Comparison of ENCODE assay signal across 1 cellular context in the genomic region with DNA sequence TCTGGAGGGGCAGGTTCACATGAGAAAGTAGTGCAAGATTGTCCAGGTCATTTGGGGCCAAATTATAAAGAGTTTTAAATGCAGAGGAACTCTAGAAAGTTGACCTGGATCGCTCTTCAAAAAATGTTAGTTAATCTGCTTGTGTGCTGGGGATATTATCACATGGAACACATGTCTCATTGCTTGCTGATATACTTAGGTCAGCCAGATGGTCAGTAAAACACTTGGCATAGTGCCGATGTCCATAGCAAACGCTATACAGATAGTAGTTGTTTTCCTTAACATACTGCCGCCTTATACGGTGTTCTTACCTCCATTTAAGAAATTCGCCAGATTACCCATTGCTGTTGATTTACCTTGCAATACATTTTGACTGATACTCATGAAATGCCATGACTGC.
TF ChIP-seq lines count a peak whose summit lies in the region.

No MANE protein-coding gene starts in this region.

TF ChIP-seq in K562, 482 proteins besides CTCF, POLR2A, EP300 and RAD21 (continued from another document):
- TF ChIP-seq ETS2 (tag; IDR thresholded peaks at IDR 0.05; ENCODE audit: borderline replicate concordance, poor library complexity, severe bottlenecking) (no peak), ZNF232 (CRISPR knock-in tag; IDR thresholded peaks at IDR 0.05) (no peak), CBFA2T2 (conservative IDR thresholded peaks at IDR 0.05) (peak; percentile 71), CBFA2T3 (IDR thresholded peaks at IDR 0.05) (peak; percentile 80), NFIC (IDR thresholded peaks at IDR 0.05) (peak; percentile 89)
- TF ChIP-seq, protein P1, sequence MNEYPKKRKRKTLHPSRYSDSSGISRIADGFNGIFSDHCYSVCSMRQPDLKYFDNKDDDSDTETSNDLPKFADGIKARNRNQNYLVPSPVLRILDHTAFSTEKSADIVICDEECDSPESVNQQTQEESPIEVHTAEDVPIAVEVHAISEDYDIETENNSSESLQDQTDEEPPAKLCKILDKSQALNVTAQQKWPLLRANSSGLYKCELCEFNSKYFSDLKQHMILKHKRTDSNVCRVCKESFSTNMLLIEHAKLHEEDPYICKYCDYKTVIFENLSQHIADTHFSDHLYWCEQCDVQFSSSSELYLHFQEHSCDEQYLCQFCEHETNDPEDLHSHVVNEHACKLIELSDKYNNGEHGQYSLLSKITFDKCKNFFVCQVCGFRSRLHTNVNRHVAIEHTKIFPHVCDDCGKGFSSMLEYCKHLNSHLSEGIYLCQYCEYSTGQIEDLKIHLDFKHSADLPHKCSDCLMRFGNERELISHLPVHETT (CRISPR knock-in tag; conservative IDR thresholded peaks at IDR 0.05 in 1 of 2, IDR thresholded peaks at IDR 0.05 in 1 of 2), result 0 out of 4 replicates have a peak, but pooled peaks of 1 of the 2 experiments have one; percentile 47
TF ChIP-seq in K562: peak in this region for 15.
